Comparison of ENCODE assay signal across 7 cellular contexts in genomic region chr16:47416869-47417268, GRCh38.
"Had no signal": no experiment of that assay in that cellular context is flagged by ENCODE, and none has a peak within 500 bp of the region (broad histone marks: within the 10 kb centered on the region; RNA-seq: fewer than 3 reads in every experiment).

No MANE protein-coding gene starts in this region.

- H3K27me3 Mint-ChIP-seq: IgD-negative memory B cell had no signal

- DNase-seq: GM23248, GOT3, H7, HFFc6 had no signal

- FAIRE-seq: HepG2 had no signal

- H3K4me3 Mint-ChIP-seq: HFFc6, IgD-negative memory B cell had no signal

- ATAC-seq: HCT116, HepG2 had no signal

- H3K9me3 Mint-ChIP-seq: HFFc6 had no signal

- H3K27ac Mint-ChIP-seq: HFFc6 had no signal
